ENCODE assay signal across 13 cellular contexts in genomic region chr4:102696763-102697162, GRCh38.
"Had no signal": no experiment of that assay in that cellular context is flagged by ENCODE, and none has a peak within 500 bp of the region (broad histone marks: within the 10 kb centered on the region; RNA-seq: fewer than 3 reads in every experiment).

No MANE protein-coding gene starts in this region.

- DNase-seq: activated CD4-positive, CD25-positive, alpha-beta regulatory T cell treated with anti-CD3 and anti-CD28 coated beads, Interleukin-2, amount 50 U/mL, for 72 hours; activated naive CD4-positive, alpha-beta T cell treated with anti-CD3 and anti-CD28 coated beads, Interleukin-2, amount 50 U/mL, for 16 hours; dorsolateral prefrontal cortex; erythroblast; gastrocnemius medialis; hippocampal formation; mesendoderm; ovary had no signal

- H3K27ac ChIP-seq: dorsolateral prefrontal cortex, gastrocnemius medialis, ovary, thoracic aorta had no signal

- FAIRE-seq: keratinocyte had no signal

- H3K27ac Mint-ChIP-seq: activated T-helper 2 cell treated with anti-CD3 and anti-CD28 coated beads, Interferon-gamma antibody, Interleukin-2, Interleukin-4, amounts not matched to agents 10 μg/mL and 5 μg/mL and 100 μg/mL, durations not matched to agents 14 hours and 24 hours and 36 hours; stimulated activated effector memory CD8-positive, alpha-beta T cell treated with anti-CD3 and anti-CD28 coated beads, Interleukin-12 subunit alpha, Interleukin-12 subunit beta, amount 100 ng/mL, for 72 hours had no signal

- H3K4me3 ChIP-seq: dorsolateral prefrontal cortex, gastrocnemius medialis, ovary, thoracic aorta had no signal

- H3K27me3 ChIP-seq: dorsolateral prefrontal cortex, gastrocnemius medialis, ovary had no signal

- H3K36me3 Mint-ChIP-seq: stimulated activated effector memory CD8-positive, alpha-beta T cell treated with anti-CD3 and anti-CD28 coated beads, Interleukin-12 subunit alpha, Interleukin-12 subunit beta, amount 100 ng/mL, for 72 hours had no signal

- H3K36me3 ChIP-seq: gastrocnemius medialis, ovary, thoracic aorta had no signal

- H3K9me3 ChIP-seq: gastrocnemius medialis, ovary, thoracic aorta had no signal

- H3K4me3 Mint-ChIP-seq: stimulated activated effector memory CD8-positive, alpha-beta T cell treated with anti-CD3 and anti-CD28 coated beads, Interleukin-12 subunit alpha, Interleukin-12 subunit beta, amount 100 ng/mL, for 72 hours had no signal

- H3K4me1 Mint-ChIP-seq: stimulated activated effector memory CD8-positive, alpha-beta T cell treated with anti-CD3 and anti-CD28 coated beads, Interleukin-12 subunit alpha, Interleukin-12 subunit beta, amount 100 ng/mL, for 72 hours had no signal

- H3K9me3 Mint-ChIP-seq: stimulated activated effector memory CD8-positive, alpha-beta T cell treated with anti-CD3 and anti-CD28 coated beads, Interleukin-12 subunit alpha, Interleukin-12 subunit beta, amount 100 ng/mL, for 72 hours had no signal

- ATAC-seq: gastrocnemius medialis; left lobe of liver; stimulated activated effector memory CD8-positive, alpha-beta T cell treated with anti-CD3 and anti-CD28 coated beads, Interleukin-12 subunit alpha, Interleukin-12 subunit beta, amount 100 ng/mL, for 72 hours had no signal
